17 cellular contexts compared by ENCODE assay signal in the genomic region with DNA sequence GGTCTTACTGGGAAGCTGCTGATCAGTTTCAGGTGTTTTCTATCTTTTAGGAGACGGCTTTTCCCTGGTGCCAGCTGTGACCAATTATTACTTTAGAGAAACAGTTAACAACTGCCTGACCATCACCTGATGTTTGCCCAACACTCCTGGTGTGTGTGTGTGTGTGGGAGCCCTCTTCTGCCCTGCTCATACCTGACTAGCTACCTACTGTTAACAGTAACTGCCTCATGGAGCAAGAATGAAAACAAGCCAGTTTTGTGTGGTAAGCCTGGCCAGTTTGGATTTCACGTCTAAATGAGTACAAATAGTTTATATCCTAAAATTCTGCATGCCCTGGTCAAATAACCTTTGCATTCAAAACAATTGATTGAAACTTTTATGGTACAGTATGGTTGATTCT. TPM values are rescaled to one million over a fixed set of nuclear protein-coding genes. Genes with fewer than 3 reads are reported as not detected.
DNase-seq lines count a peak whose midpoint lies in the region; FAIRE-seq and TF ChIP-seq lines count a peak whose summit lies in the region.
"Had no signal": no experiment of that assay in that cellular context is flagged by ENCODE, and none has a peak within 500 bp of the region (broad histone marks: within the 10 kb centered on the region; RNA-seq: fewer than 3 reads in every experiment).

No MANE protein-coding gene starts in this region.

- no peaks in the 10 kb centered on the region for H3K9me3 ChIP-seq in left ventricle myocardium inferior (replicated peaks)
- no peaks in the 10 kb centered on the region for H3K9me3 ChIP-seq in osteoblast (ENCODE audit: low read depth, low read length)

- TF ChIP-seq CTCF in bronchial epithelial cell (IDR thresholded peaks at IDR 0.05; ENCODE audit: insufficient read depth, low read length, severe bottlenecking) (no peak), left ventricle myocardium inferior (IDR thresholded peaks at IDR 0.05; ENCODE audit: borderline replicate concordance) (no peak), foreskin fibroblast (IDR thresholded peaks at IDR 0.05; ENCODE audit: low read depth, low read length) (no peak), osteoblast (IDR thresholded peaks at IDR 0.05; ENCODE audit: extremely low read depth, low read depth, low read length) (no peak)

- FAIRE-seq in bronchial epithelial cell (lab: Jason Lieb, UNC) = no peak

- H3K4me2 ChIP-seq in osteoblast (ENCODE audit: insufficient read depth, low read length) = no peak overlapping the region

- H4K20me1 ChIP-seq in osteoblast (ENCODE audit: insufficient read depth, low read length) = no peaks in the 10 kb centered on the region

- H3K27me3 ChIP-seq in bronchial epithelial cell (ENCODE audit: control insufficient read depth, insufficient read depth, low read length) = no peaks in the 10 kb centered on the region
- H3K27me3 ChIP-seq in left ventricle myocardium inferior (ENCODE audit: low read depth) = no peaks in the 10 kb centered on the region
- no peaks in the 10 kb centered on the region for H3K27me3 ChIP-seq in osteoblast (ENCODE audit: insufficient read depth, low read length)

- H3K79me2 ChIP-seq in osteoblast (ENCODE audit: insufficient read depth, low read length) = no peaks in the 10 kb centered on the region

- intact Hi-C loops in left ventricle myocardium inferior (cut with micrococcal nuclease) = no loop called here

- H3K4me1 ChIP-seq in left ventricle myocardium inferior (peaks cover 16% of the 10 kb centered on the region), osteoblast (ENCODE audit: insufficient read depth, low read length) (peaks cover under 1% of the 10 kb centered on the region)

- H3K4me3 ChIP-seq in bronchial epithelial cell (ENCODE audit: low read depth, low read length) (no peak overlapping the region), left ventricle myocardium inferior (no peak overlapping the region), foreskin fibroblast (ENCODE audit: low read depth in 1 of 2, low read length in 2 of 2) (no peak overlapping the region), osteoblast (ENCODE audit: insufficient read depth, low read length) (no peak overlapping the region)

- DNase-seq in DMS53 (lab: John Stamatoyannopoulos, UW) (peak; percentile 41), DMS53 treated with DMSO at 0.1 percent for 48 hours (lab: John Stamatoyannopoulos, UW; ENCODE audit: unreplicated experiment) (no peak), bronchial epithelial cell (ENCODE audit: low read depth) (peak; percentile 75), kidney tubule cell (ENCODE audit: low spot score) (peak; percentile 29), renal cortical epithelial cell (ENCODE audit: low read depth) (peak; percentile 19), left ventricle myocardium inferior (no peak), foreskin fibroblast (no peak), osteoblast (ENCODE audit: insufficient read length, low spot score, missing footprints) (no peak)
- DNase-seq: DMS 273 treated with DMSO at 0.1 percent for 48 hours, EL, GOT3, MM.1S, NCI-H1105, NCI-H1694 treated with DMSO at 0.1 percent for 48 hours, NCI-H2171, NCI-H524 had no signal

- H3K36me3 ChIP-seq in bronchial epithelial cell (ENCODE audit: control insufficient read depth, insufficient read depth, low read length) (no peaks in the 10 kb centered on the region), left ventricle myocardium inferior (no peaks in the 10 kb centered on the region), osteoblast (ENCODE audit: insufficient read depth, low read length) (no peaks in the 10 kb centered on the region)

- no peak overlapping the region for H2AFZ ChIP-seq in osteoblast (ENCODE audit: low read length)

- H3K27ac ChIP-seq in left ventricle myocardium inferior (replicated peaks) = no peak overlapping the region
- H3K27ac ChIP-seq in osteoblast (ENCODE audit: low read depth, low read length) = no peak overlapping the region
- H3K27ac ChIP-seq: 22Rv1 had no signal

RNA-seq across cellular contexts. Expression of a gene that starts 46.1 kb away (rescaled TPM):
- total RNA-seq in bronchial epithelial cell (16.1 and 17.6 TPM in 2 replicates), renal cortical epithelial cell (17.9 and 38.7 TPM in 2 replicates), left ventricle myocardium inferior (21.1 TPM), osteoblast (29.7 and 32.1 TPM in 2 replicates)

Comparison
In these comparisons a context has a peak if more than half of its experiments do, and no peak if none do; other contexts are left out.
1. DNase-seq: peak in DMS53 (single experiment), bronchial epithelial cell (single experiment), kidney tubule cell (single experiment) and renal cortical epithelial cell (single experiment); none in DMS53 treated with DMSO at 0.1 percent for 48 hours (single experiment), left ventricle myocardium inferior (single experiment), foreskin fibroblast (0 of 2) and osteoblast (single experiment).